Comparison of ENCODE assay signal across 8 cellular contexts in the genomic region with DNA sequence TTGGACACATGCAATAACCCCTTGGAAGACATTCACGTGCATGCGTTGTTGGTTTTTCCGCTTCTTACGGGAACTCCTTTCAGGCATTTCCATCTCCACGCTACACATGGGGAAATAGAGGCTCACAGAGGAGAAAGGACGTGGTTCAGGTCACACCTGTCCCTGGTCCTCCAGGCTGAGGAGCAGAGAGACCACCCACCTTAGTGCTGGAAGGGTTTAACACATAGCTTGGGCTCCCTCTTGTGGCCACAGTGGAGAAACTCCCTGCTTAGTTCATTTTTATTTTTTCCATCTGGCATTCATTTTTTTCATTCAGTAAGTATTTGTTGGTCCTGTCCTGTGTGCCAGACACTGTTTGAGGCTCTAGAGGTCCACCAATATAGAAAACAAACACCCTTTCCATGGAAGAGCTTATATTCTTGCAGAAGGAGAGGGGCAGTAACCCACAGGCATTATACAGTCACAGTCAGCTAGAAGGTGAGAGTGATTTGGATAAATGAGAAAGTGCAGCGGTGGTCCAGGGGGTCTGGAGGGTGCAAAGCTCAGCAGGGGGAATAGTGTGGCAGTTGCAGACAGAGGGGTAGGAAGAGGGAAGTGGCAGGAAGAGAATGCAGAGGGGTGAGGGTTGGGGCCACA. TPM values are rescaled to one million over a fixed set of nuclear protein-coding genes. Genes with fewer than 3 reads are reported as not detected.
DNase-seq lines count a peak whose midpoint lies in the region; ATAC-seq and TF ChIP-seq lines count a peak whose summit lies in the region.

No MANE protein-coding gene starts in this region.

- H3K4me1 ChIP-seq in colonic mucosa (no peaks in the 10 kb centered on the region), lower lobe of right lung (peaks cover 32% of the 10 kb centered on the region)

- TF ChIP-seq CTCF in colonic mucosa (IDR thresholded peaks at IDR 0.05) = peak; percentile 47
- peak; percentile 71 for TF ChIP-seq CTCF in lower lobe of right lung (IDR thresholded peaks at IDR 0.05)

- H3K4me3 ChIP-seq in colonic mucosa (no peak overlapping the region), lower lobe of right lung (no peak overlapping the region)

- intact Hi-C loops in colonic mucosa (cut with DNase I) (no loop called here), lower lobe of right lung (cut with DNase I) (no loop called here)

- H3K27ac ChIP-seq in colonic mucosa = no peak overlapping the region
- no peak overlapping the region for H3K27ac ChIP-seq in lower lobe of right lung

- no peaks in the 10 kb centered on the region for H3K27me3 ChIP-seq in colonic mucosa
- peaks cover 44% of the 10 kb centered on the region for H3K27me3 ChIP-seq in lower lobe of right lung (ENCODE audit: low read depth)

- ATAC-seq in lower lobe of right lung (peak; percentile 45 to 48), GM19463 (IDR thresholded peaks at IDR 0.05; ENCODE audit: unreplicated experiment) (no peak)

- peak; percentile 53 to 72 for DNase-seq in NCI-H524 (lab: John Stamatoyannopoulos, UW)
- DNase-seq in NCI-H524 treated with DMSO at 0.1 percent for 48 hours (lab: John Stamatoyannopoulos, UW) = no peak
- peak; percentile 47 to 68 for DNase-seq in NCI-H1930 (lab: John Stamatoyannopoulos, UW)
- DNase-seq in activated CD4-positive, alpha-beta T cell treated with anti-CD3 and anti-CD28 coated beads for 1 hour = peak; percentile 44
- peak; percentile 51 for DNase-seq in colonic mucosa
- DNase-seq in lower lobe of right lung = no peak
- DNase-seq in stimulated activated CD8-positive, alpha-beta memory T cell treated with anti-CD3 and anti-CD28 coated beads, Interleukin-4, amount 100 ng/mL, for 4 hours (ENCODE audit: low read depth in 2 of 2, low spot score in 1 of 2) = peak; percentile 35 to 38

- no peaks in the 10 kb centered on the region for H3K9me3 ChIP-seq in colonic mucosa
- no peaks in the 10 kb centered on the region for H3K9me3 ChIP-seq in lower lobe of right lung

- H3K36me3 ChIP-seq in colonic mucosa = no peaks in the 10 kb centered on the region
- H3K36me3 ChIP-seq in lower lobe of right lung = no peaks in the 10 kb centered on the region

- no peak overlapping the region for H3K9ac ChIP-seq in colonic mucosa (ENCODE audit: low read depth in 2 of 2, low read length in 2 of 2)

RNA-seq across cellular contexts. Expression of a gene that starts 24.2 kb away (rescaled TPM):
- total RNA-seq in colonic mucosa (1 to 10 TPM in 1 of 2 donors, under 1 TPM in 1; 0.47 to 2.4 TPM), lower lobe of right lung (not detected)

RNA-seq across cellular contexts. Expression of a gene that starts 26.3 kb away (rescaled TPM):
- total RNA-seq in colonic mucosa = 1 to 10 TPM; 5.2 to 9.3 TPM
- total RNA-seq in lower lobe of right lung = 176 TPM

RNA-seq across cellular contexts. Expression of a gene that starts 52.1 kb away (rescaled TPM):
- total RNA-seq in colonic mucosa (not detected), lower lobe of right lung (6.6 TPM)

RNA-seq across cellular contexts. Expression of a gene that starts 57.9 kb away (rescaled TPM):
- 100 to 1,000 TPM in 1 of 2 donors, 10 to 100 TPM in 1; 80.2 to 154 TPM for total RNA-seq in colonic mucosa
- total RNA-seq in lower lobe of right lung = 183 TPM

Comparison
In these comparisons a context has a peak if more than half of its experiments do, and no peak if none do; other contexts are left out.
1. DNase-seq: peak in NCI-H524 (2 of 2), NCI-H1930 (2 of 2), activated CD4-positive, alpha-beta T cell treated with anti-CD3 and anti-CD28 coated beads for 1 hour (single experiment), colonic mucosa (single experiment) and stimulated activated CD8-positive, alpha-beta memory T cell treated with anti-CD3 and anti-CD28 coated beads, Interleukin-4, amount 100 ng/mL, for 4 hours (2 of 2); none in NCI-H524 treated with DMSO at 0.1 percent for 48 hours (single experiment) and lower lobe of right lung (single experiment).
2. RNA of a gene that starts 26.3 kb away (total RNA-seq): 176 TPM in lower lobe of right lung (single experiment); 5.2 to 9.3 TPM in colonic mucosa; every median in the first group is over 10 times any median in the second.